In the genomic region with DNA sequence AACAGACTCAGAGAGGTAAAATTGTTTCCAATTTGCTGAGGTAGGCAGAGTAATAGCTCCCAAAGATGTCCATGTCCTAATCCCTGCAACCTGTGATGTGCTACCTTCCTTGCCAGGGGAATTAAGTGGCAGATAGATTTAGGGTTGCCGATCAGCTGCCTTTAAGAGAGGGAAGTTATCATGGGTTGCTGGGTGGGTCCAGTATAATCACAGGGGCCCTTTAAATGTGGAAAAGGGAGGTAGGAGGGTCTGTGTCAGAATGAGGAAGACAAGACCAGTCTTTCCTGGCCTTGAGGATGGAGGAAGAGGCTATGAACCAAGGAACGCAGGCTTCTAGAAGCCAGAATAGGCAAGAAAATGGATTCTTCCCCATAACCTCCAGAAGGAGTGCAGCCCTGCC, we compare ENCODE assay signal across 24 cellular contexts. TPM values are rescaled to one million over a fixed set of nuclear protein-coding genes. Genes with fewer than 3 reads are reported as not detected.
DNase-seq lines count a peak whose midpoint lies in the region; ATAC-seq and TF ChIP-seq lines count a peak whose summit lies in the region.
"Had no signal": no experiment of that assay in that cellular context is flagged by ENCODE, and none has a peak within 500 bp of the region (broad histone marks: within the 10 kb centered on the region; RNA-seq: fewer than 3 reads in every experiment).

No MANE protein-coding gene starts in this region.

- H3K9me2 ChIP-seq in OCI-LY1 (ENCODE audit: low read depth, low read length) = no peaks in the 10 kb centered on the region

- no peak overlapping the region for H3K4me3 ChIP-seq in cardiac muscle cell
- no peak overlapping the region for H3K4me3 ChIP-seq in OCI-LY1 (ENCODE audit: low read depth, low read length, poor library complexity, severe bottlenecking)
- H3K4me3 ChIP-seq: prostate gland, skin epidermis, tibial artery had no signal

- ATAC-seq in left cardiac atrium = no peak
- ATAC-seq in GM21529 (IDR thresholded peaks at IDR 0.05; ENCODE audit: unreplicated experiment) = no peak
- ATAC-seq: activated CD4-positive, alpha-beta T cell treated with anti-CD3 and anti-CD28 coated beads for 36 hours; activated T-cell treated with anti-CD3 and anti-CD28 coated beads, Interleukin-2, amount 50 U/mL, for 72 hours; Right ventricle myocardium inferior had no signal

- peak overlapping the region; percentile 61; the same call in 1 of the 2 replicates for H3K4me2 ChIP-seq in OCI-LY1 (ENCODE audit: low read length)

- H3F3A ChIP-seq in OCI-LY1 (ENCODE audit: insufficient read depth, low read length) = peaks cover 10% of the 10 kb centered on the region; the same call in 1 of the 2 replicates

- H3K36me3 ChIP-seq in cardiac muscle cell (no peaks in the 10 kb centered on the region), OCI-LY1 (ENCODE audit: insufficient read depth, low read length) (no peaks in the 10 kb centered on the region)
- H3K36me3 ChIP-seq: prostate gland, tibial artery had no signal

- H3K9me3 ChIP-seq in cardiac muscle cell (ENCODE audit: low read depth) (no peaks in the 10 kb centered on the region), OCI-LY1 (ENCODE audit: low read length) (no peaks in the 10 kb centered on the region)
- H3K9me3 ChIP-seq: Caco-2, prostate gland had no signal

- TF ChIP-seq CTCF in cardiac muscle cell (IDR thresholded peaks at IDR 0.05; ENCODE audit: low read depth, low read length) = no peak
- no peak for TF ChIP-seq CTCF in OCI-LY1 (IDR thresholded peaks at IDR 0.05; ENCODE audit: low read length)

- H3K27ac ChIP-seq in cardiac muscle cell = peak overlapping the region; percentile 99
- peak overlapping the region; percentile 98 for H3K27ac ChIP-seq in OCI-LY1 (ENCODE audit: low read depth, low read length, poor library complexity, severe bottlenecking)
- H3K27ac ChIP-seq: prostate gland, skin epidermis, tibial artery had no signal

- H3K79me2 ChIP-seq in OCI-LY1 (ENCODE audit: insufficient read depth, low read length) = no peaks in the 10 kb centered on the region

- H4K20me1 ChIP-seq in OCI-LY1 (ENCODE audit: insufficient read depth, low read length) = no peaks in the 10 kb centered on the region

- peaks cover 62% of the 10 kb centered on the region for H3K4me1 ChIP-seq in cardiac muscle cell (ENCODE audit: low read depth)
- H3K4me1 ChIP-seq in OCI-LY1 (ENCODE audit: insufficient read depth, low read length, severe bottlenecking) = peaks cover 90% of the 10 kb centered on the region
- H3K4me1 ChIP-seq: Caco-2, prostate gland, tibial artery had no signal

- H3K27me3 ChIP-seq in cardiac muscle cell (no peaks in the 10 kb centered on the region), OCI-LY1 (ENCODE audit: insufficient read depth, low read length) (no peaks in the 10 kb centered on the region)

- intact Hi-C loops in left cardiac atrium (cut with DNase I) = no loop called here

- H2AFZ ChIP-seq in OCI-LY1 (ENCODE audit: low read length) = no peak overlapping the region

- H3K9ac ChIP-seq in OCI-LY1 (ENCODE audit: low read length) = peak overlapping the region; percentile 63

- no peak for DNase-seq in cardiac muscle cell (ENCODE audit: low read depth in 1 of 2, low spot score in 1 of 2)
- no peak for DNase-seq in left cardiac atrium
- DNase-seq in mesenteric fat pad (ENCODE audit: low spot score) = peak; percentile 2
- no peak for DNase-seq in NCI-H1694 (lab: John Stamatoyannopoulos, UW)
- no peak for DNase-seq in stimulated activated CD4-positive, alpha-beta T cell treated with anti-CD3 and anti-CD28 coated beads, Interleukin-1b, Interleukin-23, amount 100 ng/mL, for 48 hours
- DNase-seq in HK-2 (ENCODE audit: unreplicated experiment) = no peak
- DNase-seq: activated CD4-positive, alpha-beta T cell treated with anti-CD3 and anti-CD28 coated beads for 36 hours; activated naive CD4-positive, alpha-beta T cell treated with anti-CD3 and anti-CD28 coated beads, Interleukin-2, amount 50 U/mL, for 16 hours; activated T-cell treated with anti-CD3 and anti-CD28 coated beads, Interleukin-2, amount 50 U/mL, for 72 hours; Caco-2; dermis blood vessel endothelial cell; glutamatergic neuron; GOT3; OCI-M1; stimulated activated CD4-positive, alpha-beta T cell treated with anti-CD3 and anti-CD28 coated beads, Interleukin-2, amount 100 ng/mL, for 48 hours had no signal

RNA-seq across cellular contexts. Expression of a gene that starts 50.7 kb away (rescaled TPM):
- total RNA-seq in cardiac muscle cell (0.09 TPM in 1 of 2 replicates, not detected in the other), left cardiac atrium (not detected), mesenteric fat pad (0.16 TPM)
- polyA plus RNA-seq in cardiac muscle cell = 0.09 TPM in 1 of 2 replicates, not detected in the other
- total RNA-seq: A172; activated CD4-positive, alpha-beta T cell treated with anti-CD3 and anti-CD28 coated beads for 36 hours; activated T-cell treated with anti-CD3 and anti-CD28 coated beads, Interleukin-2, amount 50 U/mL, for 72 hours; Caco-2; cardiac septum; dermis blood vessel endothelial cell; MCF 10A; Right ventricle myocardium inferior had no signal
